ENCODE assay signal across 8 cellular contexts in genomic region chr1:222455188-222455879, GRCh38.
DNase-seq lines count a peak whose midpoint lies in the region; ATAC-seq and TF ChIP-seq lines count a peak whose summit lies in the region.

No MANE protein-coding gene starts in this region.

- H3K27ac Mint-ChIP-seq in CD8-positive, alpha-beta memory T cell = peak overlapping the region in 5 of 8 donors; percentile 0 to 65 (median 4)

- TF ChIP-seq CTCF in dorsolateral prefrontal cortex (IDR thresholded peaks at IDR 0.05 in 54 of 56, conservative IDR thresholded peaks at IDR 0.05 in 2 of 56; ENCODE audit: low read depth in 1 of 56, partially characterized antibody in 56 of 56) = peak; percentile 74 to 99 (median 95)

- ATAC-seq in GM19438 (IDR thresholded peaks at IDR 0.05; ENCODE audit: low read depth, unreplicated experiment) (peak; percentile 96), HG03469 (IDR thresholded peaks at IDR 0.05; ENCODE audit: unreplicated experiment) (peak; percentile 88)

- peaks cover under 1 to 3% of the 10 kb centered on the region in 2 donors for H3K27me3 Mint-ChIP-seq in CD8-positive, alpha-beta memory T cell

- POLR2A ChIA-PET in CD8-positive, alpha-beta memory T cell (lab: Charles Lee) = interaction anchor here (0.6 kb wide), 1 partner anchor 911 kb away, joined by 10 read pairs; no protein-coding TSS in a partner anchor

- intact Hi-C loops in dorsolateral prefrontal cortex (cut with DNase I) = loop anchor here (2.0 to 10.0 kb wide), 7 partner anchors 361 to 1571 kb away; partner anchors contain the start of gene DUSP10 (in 2 of the 2)

- peaks cover 13 to 14% (median 14%) of the 10 kb centered on the region in 3 donors for H3K4me1 Mint-ChIP-seq in CD8-positive, alpha-beta memory T cell

- no peak overlapping the region for H3K27ac ChIP-seq in CD8-positive, alpha-beta memory T cell (ENCODE audit: low read depth, low read length)
- peak overlapping the region in 8 of 59 donors; percentile 6 to 45 (median 25) for H3K27ac ChIP-seq in dorsolateral prefrontal cortex

- peak overlapping the region in 5 of 7 donors; percentile 1 to 37 (median 8) for H3K4me3 Mint-ChIP-seq in CD8-positive, alpha-beta memory T cell

- peaks cover 9% of the 10 kb centered on the region for H3K4me1 ChIP-seq in CD8-positive, alpha-beta memory T cell (ENCODE audit: insufficient read depth, low read length)

- peak; percentile 62 to 83 (median 69) for DNase-seq in CD8-positive, alpha-beta memory T cell
- DNase-seq in NCI-H69 (lab: John Stamatoyannopoulos, UW) (peak; percentile 88), dorsolateral prefrontal cortex (peak; percentile 80 to 94 (median 88)), medulla oblongata (ENCODE audit: extremely low spot score) (peak; percentile 91)
- DNase-seq in activated CD4-positive, alpha-beta T cell treated with anti-CD3 and anti-CD28 coated beads, Interleukin-2, amount 50 U/mL, for 24 hours (ENCODE audit: low read depth in 1 of 2, low spot score in 1 of 2) = peak; percentile 64 to 76
- DNase-seq in stimulated activated CD8-positive, alpha-beta memory T cell treated with anti-CD3 and anti-CD28 coated beads, Interleukin-12 subunit alpha, Interleukin-12 subunit beta, amount 100 ng/mL, for 4 hours (ENCODE audit: low read depth) = peak; percentile 56

- peaks cover 12% of the 10 kb centered on the region for H3K9me3 ChIP-seq in CD8-positive, alpha-beta memory T cell (ENCODE audit: low read length)

- H3K36me3 ChIP-seq in CD8-positive, alpha-beta memory T cell (ENCODE audit: insufficient read depth, low read length) = no peaks in the 10 kb centered on the region

- no peak overlapping the region for H3K4me3 ChIP-seq in CD8-positive, alpha-beta memory T cell (ENCODE audit: low read length)
- H3K4me3 ChIP-seq in dorsolateral prefrontal cortex = peak overlapping the region in 39 of 59 donors; percentile 2 to 54 (median 26)

- peaks cover 0 to 16% (median 0%) of the 10 kb centered on the region in 3 donors for H3K36me3 Mint-ChIP-seq in CD8-positive, alpha-beta memory T cell

- CTCF ChIA-PET in CD8-positive, alpha-beta memory T cell (lab: Charles Lee) = interaction anchor here (0.6 to 3.4 kb wide), 27 partner anchors 8 to 1644 kb away, joined by 3 to 42 read pairs (median 4); no protein-coding TSS in a partner anchor

- H3K9me3 Mint-ChIP-seq in CD8-positive, alpha-beta memory T cell = peaks cover 4 to 20% (median 13%) of the 10 kb centered on the region in 5 donors

- no peaks in the 10 kb centered on the region for H3K27me3 ChIP-seq in CD8-positive, alpha-beta memory T cell (ENCODE audit: insufficient read depth, low read length, poor library complexity, severe bottlenecking)
- peaks cover 0 to 4% (median 0%) of the 10 kb centered on the region in 45 donors for H3K27me3 ChIP-seq in dorsolateral prefrontal cortex
